1 cellular context compared by ENCODE assay signal in genomic region chr1:12405325-12406217, GRCh38.
TF ChIP-seq lines count a peak whose summit lies in the region.

No MANE protein-coding gene starts in this region.

TF ChIP-seq in GM23338, 12 proteins besides CTCF, POLR2A, EP300 and RAD21 (continued from another document):
- TF ChIP-seq ZNF462 (CRISPR knock-in tag; IDR thresholded peaks at IDR 0.05) (no peak), STAT1 (IDR thresholded peaks at IDR 0.05; ENCODE audit: unreplicated experiment) (no peak), NANOG (IDR thresholded peaks at IDR 0.05; ENCODE audit: borderline replicate concordance) (no peak), ZNF114 (CRISPR knock-in tag; IDR thresholded peaks at IDR 0.05) (no peak), POLR2AphosphoS5 (IDR thresholded peaks at IDR 0.05; ENCODE audit: low read depth) (no peak), EZH2 (IDR thresholded peaks at IDR 0.05; ENCODE audit: low read depth, unreplicated experiment) (no peak), EZH2phosphoT487 (IDR thresholded peaks at IDR 0.05; ENCODE audit: unreplicated experiment) (no peak), JUNB (IDR thresholded peaks at IDR 0.05; ENCODE audit: unreplicated experiment) (no peak), ZNF331 (CRISPR knock-in tag; IDR thresholded peaks at IDR 0.05; ENCODE audit: low read depth) (no peak), ETS1 (IDR thresholded peaks at IDR 0.05) (no peak), REST (IDR thresholded peaks at IDR 0.05; ENCODE audit: unreplicated experiment) (no peak)
